6 cellular contexts compared by ENCODE assay signal in the genomic region with DNA sequence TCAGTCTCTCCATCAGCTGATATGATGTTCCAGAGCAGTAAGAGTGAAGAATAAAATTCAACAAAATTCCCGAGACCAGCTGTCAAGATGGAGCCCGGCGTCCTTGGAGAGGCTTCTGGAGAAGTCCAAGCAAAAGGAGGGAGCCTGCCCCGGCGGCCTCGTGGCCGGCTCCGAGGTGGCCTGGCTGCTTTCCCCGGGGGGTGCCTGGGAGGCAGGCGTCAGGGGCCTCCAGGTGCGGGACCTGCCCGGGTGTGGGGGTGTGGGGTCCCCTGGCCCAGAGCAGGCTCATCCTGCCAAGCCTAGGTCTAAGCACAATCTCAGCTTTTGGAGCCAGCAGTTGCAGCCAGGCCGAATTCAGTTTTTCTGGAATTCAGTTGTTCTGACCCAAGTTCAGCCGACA.
"Had no signal": no experiment of that assay in that cellular context is flagged by ENCODE, and none has a peak within 500 bp of the region (broad histone marks: within the 10 kb centered on the region; RNA-seq: fewer than 3 reads in every experiment).

No MANE protein-coding gene starts in this region.

- ATAC-seq: GM12878 had no signal

- H3K4me3 ChIP-seq: GM12878 had no signal

- DNase-seq: GDM1, GF-D8 had no signal

- FAIRE-seq: GM12878, GM12891, GM12892, GM18507 had no signal
